ENCODE assay signal across 8 cellular contexts in the genomic region with DNA sequence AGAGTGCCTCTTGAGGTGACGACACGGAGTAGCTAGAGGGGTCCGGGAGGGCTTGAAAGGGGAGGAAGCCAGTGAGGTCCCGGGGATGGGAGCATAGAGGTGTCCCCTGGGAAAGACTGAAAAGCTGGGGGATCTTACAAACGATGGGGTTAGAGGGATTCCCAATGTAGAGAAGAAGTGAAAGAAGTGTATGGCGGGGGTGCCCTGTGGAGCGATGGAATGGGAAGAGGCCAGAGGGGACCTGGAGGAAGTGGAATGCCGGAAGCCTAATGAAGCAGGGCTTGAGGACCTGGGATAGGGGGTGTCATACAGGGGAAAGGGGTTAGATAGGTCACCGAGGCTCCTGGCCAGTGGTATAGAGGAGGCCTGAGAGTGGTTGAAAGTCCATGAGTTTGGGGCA. TPM values are rescaled to one million over a fixed set of nuclear protein-coding genes. Genes with fewer than 3 reads are reported as not detected.
DNase-seq lines count a peak whose midpoint lies in the region; ATAC-seq, FAIRE-seq and TF ChIP-seq lines count a peak whose summit lies in the region.

No MANE protein-coding gene starts in this region.

- H3K9me3 ChIP-seq in heart left ventricle (no peaks in the 10 kb centered on the region), upper lobe of right lung (no peaks in the 10 kb centered on the region)

- FAIRE-seq in GM12891 (lab: Jason Lieb, UNC) = no peak

- peak overlapping the region; percentile 14 to 93 (median 84) for H3K27ac ChIP-seq in heart left ventricle
- peak overlapping the region; percentile 75 for H3K27ac ChIP-seq in upper lobe of right lung

- intact Hi-C loops in heart left ventricle (cut with DNase I) = loop anchor here in 7 of 10 donors (2.0 to 5.0 kb wide), 11 partner anchors 35 to 110 kb away; partner anchors contain the start of genes AKT1S1 (in 3 of the 7), TBC1D17 (in 3 of the 7), FUZ (in 2 of the 7) and PNKP (in 2 of the 7)
- intact Hi-C loops in Right ventricle myocardium inferior (cut with DNase I) = loop anchor here (2.0 to 10.0 kb wide), 3 partner anchors 83 to 683 kb away; partner anchors contain the start of genes ALDH16A1, PIH1D1, PTOV1 and SNRNP70
- intact Hi-C loops in lower leg skin (cut with DNase I; ENCODE audit: low total_unique reads) = no loop called here
- intact Hi-C loops in upper lobe of right lung (cut with DNase I) = no loop called here

- 0 to 1% (median 1%) methylated on average over 9 of the region's 9 CpGs for WGBS in heart left ventricle, 4 donors
- WGBS in lower leg skin, 2 donors = 1 to 2% methylated on average over 9 of the region's 9 CpGs

- no peak for TF ChIP-seq POLR2A in heart left ventricle (IDR thresholded peaks at IDR 0.05)
- no peak for TF ChIP-seq POLR2A in lower leg skin (IDR thresholded peaks at IDR 0.05)
- TF ChIP-seq POLR2A in GM12891 (IDR thresholded peaks at IDR 0.05; ENCODE audit: low read depth, low read length) = no peak

- H3K4me1 ChIP-seq in heart left ventricle (peaks cover 0 to 36% (median 27%) of the 10 kb centered on the region in 12 donors), upper lobe of right lung (peaks cover 16% of the 10 kb centered on the region)

- H3K27me3 ChIP-seq in heart left ventricle = no peaks in the 10 kb centered on the region
- no peaks in the 10 kb centered on the region for H3K27me3 ChIP-seq in upper lobe of right lung

- DNase-seq in heart left ventricle (no peak), Right ventricle myocardium inferior (ENCODE audit: missing footprints) (no peak), astrocyte of the hippocampus (ENCODE audit: low read depth, low spot score) (peak; percentile 34), lower leg skin (ENCODE audit: low spot score in 2 of 2) (no peak), upper lobe of right lung (no peak), GDM1 (lab: John Stamatoyannopoulos, UW) (no peak), GM12891 (ENCODE audit: insufficient read length, low spot score) (no peak)

- H3K36me3 ChIP-seq in heart left ventricle = peaks cover 0 to 17% (median 6%) of the 10 kb centered on the region in 9 donors
- H3K36me3 ChIP-seq in upper lobe of right lung = no peaks in the 10 kb centered on the region

- TF ChIP-seq CTCF in heart left ventricle (IDR thresholded peaks at IDR 0.05) = no peak
- TF ChIP-seq CTCF in lower leg skin (IDR thresholded peaks at IDR 0.05) = no peak
- no peak for TF ChIP-seq CTCF in upper lobe of right lung (IDR thresholded peaks at IDR 0.05)

- H3K4me3 ChIP-seq in heart left ventricle = peak overlapping the region; percentile 54 to 97 (median 87)
- H3K4me3 ChIP-seq in lower leg skin (ENCODE audit: low read depth, poor library complexity, severe bottlenecking) = peak overlapping the region; percentile 92
- H3K4me3 ChIP-seq in upper lobe of right lung = peak overlapping the region; percentile 77

- ATAC-seq in heart left ventricle (no peak), Right ventricle myocardium inferior (no peak), upper lobe of right lung (no peak), HG03520 (IDR thresholded peaks at IDR 0.05; ENCODE audit: unreplicated experiment) (no peak)

TF ChIP-seq in GM12891, 5 proteins besides CTCF, POLR2A, EP300 and RAD21:
- no peak for TF ChIP-seq POU2F2 (IDR thresholded peaks at IDR 0.05; ENCODE audit: low read depth, low read length)
- no peak for TF ChIP-seq POLR2AphosphoS5 (IDR thresholded peaks at IDR 0.05; ENCODE audit: low read depth, low read length)
- no peak for TF ChIP-seq PAX5 (IDR thresholded peaks at IDR 0.05; ENCODE audit: insufficient read depth, low read length, severe bottlenecking)
- TF ChIP-seq TAF1 (IDR thresholded peaks at IDR 0.05; ENCODE audit: low read depth, low read length) = no peak
- no peak for TF ChIP-seq SPI1 (IDR thresholded peaks at IDR 0.05; ENCODE audit: low read depth, low read length)
TF ChIP-seq in GM12891: peak in this region for 0.

RNA-seq across cellular contexts. Expression of gene AP2A1, which starts 0.6 kb away (rescaled TPM):
- 100 to 1,000 TPM in 1 of 9 donors, 10 to 100 TPM in 8; 53.6 to 152 (median 70.5) TPM for total RNA-seq in heart left ventricle
- polyA plus RNA-seq in heart left ventricle = 100 to 1,000 TPM in 1 of 2 donors, 10 to 100 TPM in 1; 33.4 to 115 TPM
- total RNA-seq in Right ventricle myocardium inferior = 76.4 TPM
- 100 to 1,000 TPM; 112 to 123 (median 116) TPM for total RNA-seq in lower leg skin
- 61.2 TPM for total RNA-seq in upper lobe of right lung
- polyA plus RNA-seq in GM12891 (2012; ENCODE audit: low read depth, missing spikeins) = 55.1 TPM

RNA-seq across cellular contexts. Expression of gene TSKS, which starts 4.3 kb away (rescaled TPM):
- total RNA-seq in heart left ventricle (under 1 TPM in 6 of 9 donors, not detected in 3; 0.23 to 0.77 (median 0.34) TPM), Right ventricle myocardium inferior (0.57 TPM), lower leg skin (1 to 10 TPM in 1 of 4 donors, under 1 TPM in 1, not detected in 2; 0.49 to 4.0 TPM), upper lobe of right lung (0.43 TPM)
- under 1 TPM; 0.49 to 0.72 TPM for polyA plus RNA-seq in heart left ventricle
- 0.09 TPM for polyA plus RNA-seq in GM12891 (2012; ENCODE audit: low read depth, missing spikeins)

RNA-seq across cellular contexts. Expression of gene FUZ, which starts 45.7 kb away (rescaled TPM):
- 10 to 100 TPM; 12.7 to 29.1 (median 16.2) TPM for total RNA-seq in heart left ventricle
- polyA plus RNA-seq in heart left ventricle = 10 to 100 TPM; 14.3 to 24.3 TPM
- total RNA-seq in Right ventricle myocardium inferior = 21.0 TPM
- total RNA-seq in lower leg skin = 10 to 100 TPM in 3 of 4 donors, 1 to 10 TPM in 1; 9.1 to 21.5 (median 15.6) TPM
- 20.1 TPM for total RNA-seq in upper lobe of right lung
- 15.1 TPM for polyA plus RNA-seq in GM12891 (2012; ENCODE audit: low read depth, missing spikeins)

RNA-seq across cellular contexts. Expression of gene MED25, which starts 50.7 kb away (rescaled TPM):
- total RNA-seq in heart left ventricle = 100 to 1,000 TPM in 1 of 9 donors, 10 to 100 TPM in 8; 45.8 to 119 (median 54.7) TPM
- polyA plus RNA-seq in heart left ventricle = 10 to 100 TPM; 44.1 to 60.2 TPM
- 70.4 TPM for total RNA-seq in Right ventricle myocardium inferior
- 10 to 100 TPM; 28.9 to 43.7 (median 30.8) TPM for total RNA-seq in lower leg skin
- total RNA-seq in upper lobe of right lung = 45.9 TPM
- 34.5 TPM for polyA plus RNA-seq in GM12891 (2012; ENCODE audit: low read depth, missing spikeins)

Comparison
In these comparisons a context has a peak if more than half of its experiments do, and no peak if none do; other contexts are left out.
1. intact Hi-C loops: an anchor here in heart left ventricle (2.0 to 5.0 kb wide) and Right ventricle myocardium inferior (2.0 to 10.0 kb wide); none called in lower leg skin and upper lobe of right lung.